In genomic region chr5:146081685-146082084, GRCh38 we compare ENCODE assay signal across 15 cellular contexts. TPM values are rescaled to one million over a fixed set of nuclear protein-coding genes. Genes with fewer than 3 reads are reported as not detected.
"Had no signal": no experiment of that assay in that cellular context is flagged by ENCODE, and none has a peak within 500 bp of the region (broad histone marks: within the 10 kb centered on the region; RNA-seq: fewer than 3 reads in every experiment).

No MANE protein-coding gene starts in this region.

- H3K9me3 Mint-ChIP-seq: natural killer cell treated with Interleukin-12 subunit alpha and Interleukin-12 subunit beta and Interleukin-15 and Interleukin-18, amount 100 ng/mL, for 72 hours had no signal

- H3K36me3 ChIP-seq: adrenal gland, uterus had no signal

- H3K27ac ChIP-seq: adrenal gland, coronary artery, epithelial cell of prostate, uterus had no signal

- H3K4me3 ChIP-seq: adrenal gland, coronary artery, lung, uterus had no signal

- H3K27ac Mint-ChIP-seq: natural killer cell treated with Interleukin-12 subunit alpha and Interleukin-12 subunit beta and Interleukin-15 and Interleukin-18, amount 100 ng/mL, for 72 hours had no signal

- ATAC-seq: activated CD4-positive, CD25-positive, alpha-beta regulatory T cell treated with anti-CD3 and anti-CD28 coated beads, Interleukin-2, amount 50 U/mL, for 24 hours; natural killer cell treated with Interleukin-12 subunit alpha and Interleukin-12 subunit beta and Interleukin-15 and Interleukin-18, amount 100 ng/mL, for 72 hours had no signal

- H3K4me1 ChIP-seq: adrenal gland, uterus had no signal

- H3K9me3 ChIP-seq: adrenal gland, uterus had no signal

- H3K4me3 Mint-ChIP-seq: natural killer cell treated with Interleukin-12 subunit alpha and Interleukin-12 subunit beta and Interleukin-15 and Interleukin-18, amount 100 ng/mL, for 72 hours had no signal

- DNase-seq: activated naive CD4-positive, alpha-beta T cell treated with anti-CD3 and anti-CD28 coated beads, Interleukin-2, amount 50 U/mL, for 16 hours; adrenal gland; central memory CD4-positive, alpha-beta T cell; effector CD8-positive, alpha-beta T cell; stimulated activated CD4-positive, alpha-beta T cell treated with anti-CD3 and anti-CD28 coated beads, Interleukin-15, amount 100 ng/mL, for 24 hours; uterus had no signal

- H3K27me3 ChIP-seq: adrenal gland, uterus had no signal

- H3K36me3 Mint-ChIP-seq: natural killer cell treated with Interleukin-12 subunit alpha and Interleukin-12 subunit beta and Interleukin-15 and Interleukin-18, amount 100 ng/mL, for 72 hours had no signal

RNA-seq across cellular contexts. Expression of gene PLAC8L1, which starts 23.7 kb away (rescaled TPM):
- total RNA-seq: glomerular endothelial cell, mononuclear cell, osteoblast, pulmonary artery endothelial cell had no signal
